Comparison of ENCODE assay signal across 13 cellular contexts in the genomic region with DNA sequence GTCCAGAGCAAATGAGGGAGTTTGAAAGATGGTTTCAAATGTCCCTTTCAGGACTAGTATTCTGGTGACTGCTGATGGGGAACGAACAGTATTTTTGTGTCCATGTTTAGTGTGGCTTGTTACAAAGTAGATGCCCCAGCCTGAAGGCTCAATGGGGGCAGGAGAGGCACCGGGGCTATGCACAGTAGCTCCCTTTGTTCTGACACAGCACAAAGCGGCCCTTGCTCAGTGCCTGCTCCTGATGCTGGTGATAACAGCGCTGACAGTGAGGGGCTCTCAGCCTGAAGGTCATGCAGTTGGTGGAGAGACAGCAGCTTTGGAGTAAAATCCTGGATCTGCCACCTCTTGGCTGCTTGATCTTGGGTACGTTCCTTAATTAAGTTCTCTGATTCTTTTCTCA.
A peak's percentile ranks its signal among the peaks of the same experiment; 100 is the strongest.
DNase-seq lines count a peak whose midpoint lies in the region; ATAC-seq and TF ChIP-seq lines count a peak whose summit lies in the region.
"Had no signal": no experiment of that assay in that cellular context is flagged by ENCODE, and none has a peak within 500 bp of the region (broad histone marks: within the 10 kb centered on the region; RNA-seq: fewer than 3 reads in every experiment).

No MANE protein-coding gene starts in this region.

- H3K27ac Mint-ChIP-seq in neural crest cell (ENCODE audit: unreplicated experiment): peak overlapping the region; percentile 46
- no peak overlapping the region for H3K27ac Mint-ChIP-seq in glutamatergic neuron (ENCODE audit: unreplicated experiment)
- H3K27ac Mint-ChIP-seq: CD4-positive, CD25-positive, alpha-beta regulatory T cell had no signal

- H3K9me3 Mint-ChIP-seq in neural crest cell (peaks cover 7% of the 10 kb centered on the region), glutamatergic neuron (ENCODE audit: unreplicated experiment) (peaks cover 4% of the 10 kb centered on the region)

- TF ChIP-seq CTCF in neural crest cell (conservative IDR thresholded peaks at IDR 0.05) (no peak), glutamatergic neuron (IDR thresholded peaks at IDR 0.05; ENCODE audit: partially characterized antibody, unreplicated experiment) (no peak)

- no peak for ATAC-seq in HG03280 (IDR thresholded peaks at IDR 0.05; ENCODE audit: unreplicated experiment)
- ATAC-seq: HCT116 had no signal

- H3K4me3 Mint-ChIP-seq in neural crest cell (no peak overlapping the region), glutamatergic neuron (ENCODE audit: unreplicated experiment) (no peak overlapping the region)
- H3K4me3 Mint-ChIP-seq: CD4-positive, CD25-positive, alpha-beta regulatory T cell had no signal

- H3K36me3 Mint-ChIP-seq in neural crest cell (ENCODE audit: low read depth) (no peaks in the 10 kb centered on the region), glutamatergic neuron (ENCODE audit: unreplicated experiment) (no peaks in the 10 kb centered on the region)
- H3K36me3 Mint-ChIP-seq: CD4-positive, CD25-positive, alpha-beta regulatory T cell had no signal

- peaks cover 9% of the 10 kb centered on the region for H3K4me1 Mint-ChIP-seq in neural crest cell
- H3K4me1 Mint-ChIP-seq in glutamatergic neuron (ENCODE audit: low read depth, unreplicated experiment): no peaks in the 10 kb centered on the region
- H3K4me1 Mint-ChIP-seq: CD4-positive, CD25-positive, alpha-beta regulatory T cell had no signal

- intact Hi-C loops in head of caudate nucleus (cut with DNase I): no loop called here

- peak; percentile 59 for DNase-seq in Ammon's horn (ENCODE audit: low spot score)
- peak in 27 of 42 donors; percentile 6 to 62 (median 34) for DNase-seq in head of caudate nucleus
- no peak for DNase-seq in neural crest cell (ENCODE audit: low read depth, low spot score)
- peak; percentile 60 for DNase-seq in superior temporal gyrus (ENCODE audit: extremely low spot score)
- DNase-seq in OCI-M2 (lab: John Stamatoyannopoulos, UW; ENCODE audit: unreplicated experiment): no peak
- no peak for DNase-seq in glutamatergic neuron
- DNase-seq: AML-193; CD4-positive, CD25-positive, alpha-beta regulatory T cell; DMS53; GF-D8; GM23248 had no signal

- H3K27me3 Mint-ChIP-seq in neural crest cell (ENCODE audit: low read depth): no peaks in the 10 kb centered on the region
- peaks cover 3% of the 10 kb centered on the region for H3K27me3 Mint-ChIP-seq in glutamatergic neuron (ENCODE audit: unreplicated experiment)

Comparison
In these comparisons a context has a peak if more than half of its experiments do, and no peak if none do; other contexts are left out.
1. DNase-seq: peak in Ammon's horn (single experiment), head of caudate nucleus (27 of 42) and superior temporal gyrus (single experiment); none in neural crest cell (single experiment), OCI-M2 (single experiment) and glutamatergic neuron (single experiment).